In genomic region chr17:17042851-17043667, GRCh38 we compare ENCODE assay signal across 8 cellular contexts. TPM values are rescaled to one million over a fixed set of nuclear protein-coding genes. Genes with fewer than 3 reads are reported as not detected.
DNase-seq lines count a peak whose midpoint lies in the region; ATAC-seq and TF ChIP-seq lines count a peak whose summit lies in the region.

No MANE protein-coding gene starts in this region.

- no peak for ATAC-seq in GM18873 (IDR thresholded peaks at IDR 0.05; ENCODE audit: low FRiP score, unreplicated experiment)

- no peaks in the 10 kb centered on the region for H3K9me3 Mint-ChIP-seq in Calu3 (ENCODE audit: low read depth, unreplicated experiment)
- no peaks in the 10 kb centered on the region for H3K9me3 Mint-ChIP-seq in activated T-helper 1 cell treated with anti-CD3 and anti-CD28 coated beads, Interleukin-12 subunit alpha, Interleukin-12 subunit beta, Interleukin-2, Interleukin-4 antibody, amounts not matched to agents 30 ng/mL and 10 ng/mL and 1 ng/mL, durations not matched to agents 14 hours and 24 hours and 36 hours

- peak overlapping the region; percentile 73 for H3K4me3 ChIP-seq in HUES64 (ENCODE audit: low read length)

- H3K4me3 Mint-ChIP-seq in Calu3 (ENCODE audit: low read depth, unreplicated experiment) = peak overlapping the region; percentile 86
- H3K4me3 Mint-ChIP-seq in activated T-helper 1 cell treated with anti-CD3 and anti-CD28 coated beads, Interleukin-12 subunit alpha, Interleukin-12 subunit beta, Interleukin-2, Interleukin-4 antibody, amounts not matched to agents 30 ng/mL and 10 ng/mL and 1 ng/mL, durations not matched to agents 14 hours and 24 hours and 36 hours = peak overlapping the region; percentile 96

- H3K9ac ChIP-seq in HUES64 (ENCODE audit: low read depth, low read length) = peak overlapping the region; percentile 58

- CTCF ChIA-PET in Calu3 (lab: Charles Lee) = interaction anchor here (0.6 to 0.9 kb wide), 3 partner anchors 11 to 15 kb away, joined by 3 to 5 read pairs (median 4); no protein-coding TSS in a partner anchor

- 0 out of 2 replicates have a peak, but pooled peaks cover 3% of the 10 kb centered on the region for H3K9me3 ChIP-seq in HUES64 (ENCODE audit: insufficient read depth, low read depth, low read length)

- peaks cover 17% of the 10 kb centered on the region for H3K4me1 ChIP-seq in HUES64 (ENCODE audit: insufficient read depth, low read length)

- H3K4me1 Mint-ChIP-seq in Calu3 (ENCODE audit: low read depth, unreplicated experiment) = peaks cover 30% of the 10 kb centered on the region
- H3K4me1 Mint-ChIP-seq in activated T-helper 1 cell treated with anti-CD3 and anti-CD28 coated beads, Interleukin-12 subunit alpha, Interleukin-12 subunit beta, Interleukin-2, Interleukin-4 antibody, amounts not matched to agents 30 ng/mL and 10 ng/mL and 1 ng/mL, durations not matched to agents 14 hours and 24 hours and 36 hours (ENCODE audit: low read depth) = peaks cover 47% of the 10 kb centered on the region

- DNase-seq in Calu3 = no peak
- DNase-seq in activated T-helper 1 cell treated with anti-CD3 and anti-CD28 coated beads, Interleukin-12 subunit alpha, Interleukin-12 subunit beta, Interleukin-2, Interleukin-4 antibody, amounts not matched to agents 30 ng/mL and 10 ng/mL and 1 ng/mL, durations not matched to agents 14 hours and 24 hours and 36 hours (ENCODE audit: low spot score) = no peak
- DNase-seq in glomerular visceral epithelial cell (ENCODE audit: extremely low spot score) = peak; percentile 41
- DNase-seq in renal cortical epithelial cell (ENCODE audit: low read depth) = peak; percentile 37
- no peak for DNase-seq in GF-D8 (lab: John Stamatoyannopoulos, UW)
- DNase-seq in germinal center (ENCODE audit: low spot score) = no peak

- H3K27ac ChIP-seq in HUES64 (ENCODE audit: low read depth, low read length) = no peak overlapping the region

- peaks cover 5% of the 10 kb centered on the region; the same call in 1 of the 2 replicates for H3K27me3 ChIP-seq in HUES64 (ENCODE audit: insufficient read depth, low read length)

- H3K27ac Mint-ChIP-seq in Calu3 (ENCODE audit: unreplicated experiment) = peak overlapping the region; percentile 64
- peak overlapping the region; percentile 82 for H3K27ac Mint-ChIP-seq in activated T-helper 1 cell treated with anti-CD3 and anti-CD28 coated beads, Interleukin-12 subunit alpha, Interleukin-12 subunit beta, Interleukin-2, Interleukin-4 antibody, amounts not matched to agents 30 ng/mL and 10 ng/mL and 1 ng/mL, durations not matched to agents 14 hours and 24 hours and 36 hours

- 2% methylated on average over 42 of the region's 42 CpGs for WGBS in HUES64

- H3K36me3 ChIP-seq in HUES64 (ENCODE audit: insufficient read depth, low read length) = no peaks in the 10 kb centered on the region

- intact Hi-C loops in Calu3 (cut with micrococcal nuclease; ENCODE audit: unreplicated experiment) = no loop called here
- intact Hi-C loops in activated T-helper 1 cell treated with anti-CD3 and anti-CD28 coated beads, Interleukin-12 subunit alpha, Interleukin-12 subunit beta, Interleukin-2, Interleukin-4 antibody, amounts not matched to agents 30 ng/mL and 10 ng/mL and 1 ng/mL, durations not matched to agents 14 hours and 24 hours and 36 hours (cut with micrococcal nuclease) = loop anchor here (1.0 to 10.0 kb wide), 5 partner anchors 76 to 712 kb away; partner anchors contain the start of genes COPS3 and FLCN

- H3K27me3 Mint-ChIP-seq in Calu3 (ENCODE audit: unreplicated experiment) = no peaks in the 10 kb centered on the region
- peaks cover 2% of the 10 kb centered on the region for H3K27me3 Mint-ChIP-seq in activated T-helper 1 cell treated with anti-CD3 and anti-CD28 coated beads, Interleukin-12 subunit alpha, Interleukin-12 subunit beta, Interleukin-2, Interleukin-4 antibody, amounts not matched to agents 30 ng/mL and 10 ng/mL and 1 ng/mL, durations not matched to agents 14 hours and 24 hours and 36 hours (ENCODE audit: insufficient read depth)

- no peak for TF ChIP-seq CTCF in Calu3 (IDR thresholded peaks at IDR 0.05; ENCODE audit: unreplicated experiment)

- no TSS peak for BruUV-seq in Calu3 (replicated peaks; lab: Mats Ljungman, UMichigan)

- H3K36me3 Mint-ChIP-seq in Calu3 (ENCODE audit: insufficient read depth, unreplicated experiment) = peaks cover 67% of the 10 kb centered on the region
- peaks cover 1% of the 10 kb centered on the region for H3K36me3 Mint-ChIP-seq in activated T-helper 1 cell treated with anti-CD3 and anti-CD28 coated beads, Interleukin-12 subunit alpha, Interleukin-12 subunit beta, Interleukin-2, Interleukin-4 antibody, amounts not matched to agents 30 ng/mL and 10 ng/mL and 1 ng/mL, durations not matched to agents 14 hours and 24 hours and 36 hours (ENCODE audit: low read depth)

RNA-seq across cellular contexts. Expression of gene MPRIP, which starts 0.8 kb away (rescaled TPM):
- total RNA-seq in Calu3 (2022) = 338 and 423 TPM in 2 replicates
- 60.6 TPM for polyA plus RNA-seq in HUES64 (2013, experiment 1 of 2)
- 79.8 TPM for polyA plus RNA-seq in HUES64 (2013, experiment 2 of 2)
- total RNA-seq in activated T-helper 1 cell treated with anti-CD3 and anti-CD28 coated beads, Interleukin-12 subunit alpha, Interleukin-12 subunit beta, Interleukin-2, Interleukin-4 antibody, amounts not matched to agents 30 ng/mL and 10 ng/mL and 1 ng/mL, durations not matched to agents 14 hours and 24 hours and 36 hours = 169 and 175 TPM in 2 replicates
- total RNA-seq in renal cortical epithelial cell = 66.7 and 103 TPM in 2 replicates

Comparison
In these comparisons a context has a peak if more than half of its experiments do, and no peak if none do; other contexts are left out.
1. DNase-seq: peak in glomerular visceral epithelial cell (single experiment) and renal cortical epithelial cell (single experiment); none in Calu3 (single experiment), activated T-helper 1 cell treated with anti-CD3 and anti-CD28 coated beads, Interleukin-12 subunit alpha, Interleukin-12 subunit beta, Interleukin-2, Interleukin-4 antibody, amounts not matched to agents 30 ng/mL and 10 ng/mL and 1 ng/mL, durations not matched to agents 14 hours and 24 hours and 36 hours (single experiment), GF-D8 (single experiment) and germinal center (single experiment).